Comparison of ENCODE assay signal across 8 cellular contexts in genomic region chr11:44600739-44601416, GRCh38. TPM values are rescaled to one million over a fixed set of nuclear protein-coding genes. Genes with fewer than 3 reads are reported as not detected.
DNase-seq lines count a peak whose midpoint lies in the region; ATAC-seq and TF ChIP-seq lines count a peak whose summit lies in the region.

No MANE protein-coding gene starts in this region.

- H3K4me1 ChIP-seq in duodenal mucosa (ENCODE audit: control insufficient read depth in 1 of 2, insufficient read depth in 2 of 2, low read length in 2 of 2) (peaks cover 60 to 61% of the 10 kb centered on the region in 2 donors), right lobe of liver (peaks cover 0 to 15% (median 4%) of the 10 kb centered on the region in 4 donors)

- TF ChIP-seq CTCF in right lobe of liver (IDR thresholded peaks at IDR 0.05): no peak

- intact Hi-C loops in Right ventricle myocardium superior (cut with DNase I) (no loop called here), cardiac septum (cut with DNase I) (no loop called here), posterior vena cava (cut with DNase I) (loop anchor here in 1 of 2 donors (1.0 kb wide), 1 partner anchor 43 kb away; no protein-coding TSS in a partner anchor), right lobe of liver (cut with DNase I) (no loop called here)

- no peak for TF ChIP-seq POLR2A in right lobe of liver (IDR thresholded peaks at IDR 0.05)

- H3K27me3 ChIP-seq in duodenal mucosa (ENCODE audit: control insufficient read depth in 1 of 2, insufficient read depth in 2 of 2, low read length in 2 of 2) (no peaks in the 10 kb centered on the region), right lobe of liver (no peaks in the 10 kb centered on the region)

- H3K36me3 ChIP-seq in duodenal mucosa (ENCODE audit: control insufficient read depth in 1 of 2, insufficient read depth in 2 of 2, low read length in 2 of 2): peaks cover 9 to 25% of the 10 kb centered on the region in 2 donors
- peaks cover 0 to 9% (median 3%) of the 10 kb centered on the region in 4 donors for H3K36me3 ChIP-seq in right lobe of liver

- no peak for DNase-seq in Right ventricle myocardium superior
- DNase-seq in cardiac septum (ENCODE audit: low spot score): no peak
- no peak for DNase-seq in posterior vena cava (ENCODE audit: low spot score)
- DNase-seq in activated gamma-delta T cell treated with Interleukin-2 at 50 U/mL for 16 hours: no peak
- DNase-seq in right lobe of liver: no peak
- no peak for DNase-seq in T-helper 9 cell

- no peak overlapping the region for H3K4me3 ChIP-seq in duodenal mucosa (ENCODE audit: low read depth in 1 of 2, low read length in 2 of 2)
- H3K4me3 ChIP-seq in right lobe of liver: no peak overlapping the region

- H3K27ac ChIP-seq in duodenal mucosa (ENCODE audit: low read depth, low read length) (peak overlapping the region; percentile 30), right lobe of liver (no peak overlapping the region)

- 77% methylated on average over 2 of the region's 11 CpGs for WGBS in right lobe of liver (ENCODE audit: insufficient coverage, low coverage, low lambda C conversion rate, missing lambda C conversion rate)

- H3K9me3 ChIP-seq in duodenal mucosa (ENCODE audit: control insufficient read depth in 1 of 2, low read length in 2 of 2) (no peaks in the 10 kb centered on the region), right lobe of liver (no peaks in the 10 kb centered on the region)

- ATAC-seq in Right ventricle myocardium superior (ENCODE audit: poor library complexity) (peak; percentile 30), HG03457 (IDR thresholded peaks at IDR 0.05; ENCODE audit: unreplicated experiment) (peak; percentile 16), right lobe of liver (no peak)

- H3K9ac ChIP-seq in duodenal mucosa (ENCODE audit: low read depth in 1 of 2, low read length in 2 of 2): peak overlapping the region; percentile 52 to 55

RNA-seq across cellular contexts. Expression of gene CD82, which starts 35.4 kb away (rescaled TPM):
- total RNA-seq in Right ventricle myocardium superior (54.6 TPM), cardiac septum (27.9 TPM), posterior vena cava (10 to 100 TPM; 26.8 to 28.6 TPM), right lobe of liver (10 to 100 TPM; 18.9 to 69.4 (median 48.6) TPM)

Comparison
In these comparisons a context has a peak if more than half of its experiments do, and no peak if none do; other contexts are left out.
1. ATAC-seq: peak in Right ventricle myocardium superior (single experiment) and HG03457 (single experiment); none in right lobe of liver (0 of 4).